In genomic region chr2:229257980-229258379, GRCh38 we compare ENCODE assay signal across 31 cellular contexts. TPM values are rescaled to one million over a fixed set of nuclear protein-coding genes. Genes with fewer than 3 reads are reported as not detected.
DNase-seq lines count a peak whose midpoint lies in the region; ATAC-seq, FAIRE-seq and TF ChIP-seq lines count a peak whose summit lies in the region.
"Had no signal": no experiment of that assay in that cellular context is flagged by ENCODE, and none has a peak within 500 bp of the region (broad histone marks: within the 10 kb centered on the region; RNA-seq: fewer than 3 reads in every experiment).

No MANE protein-coding gene starts in this region.

- CTCF ChIA-PET in naive thymus-derived CD4-positive, alpha-beta T cell (lab: Charles Lee) = no interaction called here

- no peak overlapping the region for H3K4me3 ChIP-seq in coronary artery
- H3K4me3 ChIP-seq in pancreas = no peak overlapping the region
- H3K4me3 ChIP-seq in upper lobe of right lung = no peak overlapping the region
- no peak overlapping the region for H3K4me3 ChIP-seq in naive thymus-derived CD4-positive, alpha-beta T cell (ENCODE audit: low read length)
- H3K4me3 ChIP-seq: BLaER1, GM12878, SJSA1, spleen, upper lobe of left lung had no signal

- intact Hi-C loops in left cardiac atrium (cut with DNase I) (no loop called here), pancreas (cut with DNase I) (no loop called here), upper lobe of right lung (cut with DNase I) (no loop called here)
- intact Hi-C loops in naive thymus-derived CD4-positive, alpha-beta T cell (cut with micrococcal nuclease) = no loop called here

- peak; percentile 79 for DNase-seq in coronary artery (ENCODE audit: low spot score)
- DNase-seq in left cardiac atrium = no peak
- no peak for DNase-seq in pancreas
- no peak for DNase-seq in upper lobe of right lung
- DNase-seq in naive thymus-derived CD4-positive, alpha-beta T cell = no peak
- DNase-seq in NCI-H2081 treated with DMSO at 0.1 percent for 48 hours (lab: John Stamatoyannopoulos, UW) = no peak
- DNase-seq in activated CD4-positive, alpha-beta T cell treated with anti-CD3 and anti-CD28 coated beads for 48 hours = no peak
- DNase-seq: activated CD4-positive, alpha-beta T cell treated with anti-CD3 and anti-CD28 coated beads for 36 hours; activated naive CD4-positive, alpha-beta T cell treated with anti-CD3 and anti-CD28 coated beads, Interleukin-2, amount 10 ng/mL, durations not matched to agents 7 days and 5 days; amygdala; cortex of kidney; DMS153; effector memory CD8-positive, alpha-beta T cell; H9; head of caudate nucleus; kidney glomerular epithelial cell; MM.1S; NCI-H1417; NCI-H2081; NCI-H345; NCI-H69; nephron progenitor cell; spleen; T-helper 9 cell; upper lobe of left lung had no signal

- peaks cover 0 to 3% (median 0%) of the 10 kb centered on the region in 5 donors for H3K36me3 Mint-ChIP-seq in naive thymus-derived CD4-positive, alpha-beta T cell
- H3K36me3 Mint-ChIP-seq: activated naive CD4-positive, alpha-beta T cell treated with anti-CD3 and anti-CD28 coated beads, Interleukin-2, amount 10 ng/mL, durations not matched to agents 7 days and 5 days had no signal

- no peak overlapping the region for H3K4me3 Mint-ChIP-seq in naive thymus-derived CD4-positive, alpha-beta T cell
- H3K4me3 Mint-ChIP-seq: activated CD4-positive, alpha-beta T cell treated with anti-CD3 and anti-CD28 coated beads for 36 hours; activated naive CD4-positive, alpha-beta T cell treated with anti-CD3 and anti-CD28 coated beads, Interleukin-2, amount 10 ng/mL, durations not matched to agents 7 days and 5 days; activated T-helper 17 cell treated with anti-CD3 and anti-CD28 coated beads, Interleukin-2, amount 50 U/mL, for 72 hours; effector memory CD8-positive, alpha-beta T cell; H9; nephron progenitor cell had no signal

- H3K4me1 Mint-ChIP-seq in naive thymus-derived CD4-positive, alpha-beta T cell = no peaks in the 10 kb centered on the region
- H3K4me1 Mint-ChIP-seq: activated CD4-positive, alpha-beta T cell treated with anti-CD3 and anti-CD28 coated beads for 36 hours; activated naive CD4-positive, alpha-beta T cell treated with anti-CD3 and anti-CD28 coated beads, Interleukin-2, amount 10 ng/mL, durations not matched to agents 7 days and 5 days; activated T-helper 17 cell treated with anti-CD3 and anti-CD28 coated beads, Interleukin-2, amount 50 U/mL, for 72 hours; nephron progenitor cell had no signal

- H3K27ac Mint-ChIP-seq in naive thymus-derived CD4-positive, alpha-beta T cell = no peak overlapping the region
- H3K27ac Mint-ChIP-seq: activated CD4-positive, alpha-beta T cell treated with anti-CD3 and anti-CD28 coated beads for 36 hours; activated naive CD4-positive, alpha-beta T cell treated with anti-CD3 and anti-CD28 coated beads, Interleukin-2, amount 10 ng/mL, durations not matched to agents 7 days and 5 days; activated T-helper 17 cell treated with anti-CD3 and anti-CD28 coated beads, Interleukin-2, amount 50 U/mL, for 72 hours; effector memory CD8-positive, alpha-beta T cell; H9; nephron progenitor cell had no signal

- H3K9me3 ChIP-seq in pancreas (no peaks in the 10 kb centered on the region), upper lobe of right lung (no peaks in the 10 kb centered on the region)
- no peaks in the 10 kb centered on the region for H3K9me3 ChIP-seq in naive thymus-derived CD4-positive, alpha-beta T cell (ENCODE audit: control insufficient read depth in 2 of 3, low read length in 3 of 3)
- H3K9me3 ChIP-seq: SJSA1 had no signal

- H3K36me3 ChIP-seq in pancreas (no peaks in the 10 kb centered on the region), upper lobe of right lung (no peaks in the 10 kb centered on the region)
- H3K36me3 ChIP-seq in naive thymus-derived CD4-positive, alpha-beta T cell (ENCODE audit: control insufficient read depth in 2 of 3, insufficient read depth in 3 of 3, low read length in 3 of 3) = no peaks in the 10 kb centered on the region
- H3K36me3 ChIP-seq: BLaER1, SJSA1, spleen had no signal

- ATAC-seq in left cardiac atrium (peak; percentile 73 to 89), pancreas (peak in 3 of 4 donors; percentile 15 to 41 (median 27)), upper lobe of right lung (peak; percentile 60)
- no peak for ATAC-seq in naive thymus-derived CD4-positive, alpha-beta T cell
- ATAC-seq: activated CD4-positive, alpha-beta T cell treated with anti-CD3 and anti-CD28 coated beads for 36 hours; activated T-helper 17 cell treated with anti-CD3 and anti-CD28 coated beads, Interleukin-2, amount 50 U/mL, for 72 hours; effector memory CD8-positive, alpha-beta T cell; GM12878 had no signal

- H3K27me3 Mint-ChIP-seq in naive thymus-derived CD4-positive, alpha-beta T cell = peaks cover 0 to 5% (median 0%) of the 10 kb centered on the region in 5 donors
- H3K27me3 Mint-ChIP-seq: activated CD4-positive, alpha-beta T cell treated with anti-CD3 and anti-CD28 coated beads for 36 hours; activated naive CD4-positive, alpha-beta T cell treated with anti-CD3 and anti-CD28 coated beads, Interleukin-2, amount 10 ng/mL, durations not matched to agents 7 days and 5 days; activated T-helper 17 cell treated with anti-CD3 and anti-CD28 coated beads, Interleukin-2, amount 50 U/mL, for 72 hours; effector memory CD8-positive, alpha-beta T cell had no signal

- peaks cover 0 to 21% (median 5%) of the 10 kb centered on the region in 11 donors for H3K9me3 Mint-ChIP-seq in naive thymus-derived CD4-positive, alpha-beta T cell
- H3K9me3 Mint-ChIP-seq: H9 had no signal

- TF ChIP-seq CTCF in coronary artery (IDR thresholded peaks at IDR 0.05) (no peak), pancreas (IDR thresholded peaks at IDR 0.05) (no peak), upper lobe of right lung (IDR thresholded peaks at IDR 0.05) (no peak)

- H3K4me1 ChIP-seq in pancreas (no peaks in the 10 kb centered on the region), upper lobe of right lung (no peaks in the 10 kb centered on the region)
- H3K4me1 ChIP-seq in naive thymus-derived CD4-positive, alpha-beta T cell (ENCODE audit: control insufficient read depth in 2 of 2, insufficient read depth in 2 of 2, low read length in 2 of 2) = no peaks in the 10 kb centered on the region
- H3K4me1 ChIP-seq: BLaER1, SJSA1, spleen, upper lobe of left lung had no signal

- POLR2A ChIA-PET in naive thymus-derived CD4-positive, alpha-beta T cell (lab: Charles Lee) = no interaction called here

- H3K27ac ChIP-seq in coronary artery (peak overlapping the region; percentile 21 to 81), pancreas (no peak overlapping the region), upper lobe of right lung (no peak overlapping the region)
- H3K27ac ChIP-seq in naive thymus-derived CD4-positive, alpha-beta T cell (ENCODE audit: low read depth, low read length) = no peak overlapping the region
- H3K27ac ChIP-seq: BLaER1, SJSA1, spleen, upper lobe of left lung, VCaP had no signal

- no peak for FAIRE-seq in pancreas (lab: Jason Lieb, UNC)
- FAIRE-seq: GM12878, RCC 7860 had no signal

- H3K27me3 ChIP-seq in pancreas (no peaks in the 10 kb centered on the region), upper lobe of right lung (no peaks in the 10 kb centered on the region)
- no peaks in the 10 kb centered on the region for H3K27me3 ChIP-seq in naive thymus-derived CD4-positive, alpha-beta T cell (ENCODE audit: control insufficient read depth in 2 of 2, insufficient read depth in 2 of 2, low read length in 2 of 2)
- H3K27me3 ChIP-seq: BLaER1, SJSA1, spleen, upper lobe of left lung had no signal

- 68 to 85% methylated on average over 2 of the region's 2 CpGs for WGBS in pancreas, 2 donors

RNA-seq across cellular contexts. Expression of gene PID1, which starts 13.1 kb away (rescaled TPM):
- 10 to 100 TPM; 11.3 to 15.1 TPM for total RNA-seq in left cardiac atrium
- 10 to 100 TPM in 1 of 6 donors, 1 to 10 TPM in 5; 2.9 to 13.5 (median 4.0) TPM for total RNA-seq in pancreas
- polyA plus RNA-seq in pancreas = 1 to 10 TPM; 4.8 to 5.0 TPM
- 51.4 TPM for total RNA-seq in upper lobe of right lung
- 1 to 10 TPM in 3 of 5 experiments, under 1 TPM in 1, not detected in 1; 0.62 to 5.3 (median 3.0) TPM for total RNA-seq in naive thymus-derived CD4-positive, alpha-beta T cell
- under 1 TPM in 1 of 2 donors, not detected in 1; 0.07 TPM for polyA plus RNA-seq in naive thymus-derived CD4-positive, alpha-beta T cell
- total RNA-seq: activated CD4-positive, alpha-beta T cell treated with anti-CD3 and anti-CD28 coated beads for 36 hours; activated T-helper 17 cell treated with anti-CD3 and anti-CD28 coated beads, Interleukin-2, amount 50 U/mL, for 72 hours; GM12878 had no signal
- polyA plus RNA-seq: GM12878 had no signal

Comparison
In these comparisons a context has a peak if more than half of its experiments do, and no peak if none do; other contexts are left out.
1. H3K27ac ChIP-seq: peak in coronary artery (2 of 2); none in pancreas (0 of 4), upper lobe of right lung (single experiment) and naive thymus-derived CD4-positive, alpha-beta T cell (single experiment).